In genomic region chr5:157020508-157021213, GRCh38 we compare ENCODE assay signal across 1 cellular context.
TF ChIP-seq lines count a peak whose summit lies in the region.

No MANE protein-coding gene starts in this region.

TF ChIP-seq in GM12878, 131 proteins besides CTCF, POLR2A, EP300 and RAD21:
- no peak for TF ChIP-seq NBN (IDR thresholded peaks at IDR 0.05)
- no peak for TF ChIP-seq GATAD2B (conservative IDR thresholded peaks at IDR 0.05; ENCODE audit: low read depth)
- TF ChIP-seq CUX1 (IDR thresholded peaks at IDR 0.05; ENCODE audit: insufficient replicate concordance, low read depth, low read length): no peak
- no peak for TF ChIP-seq CBFB (IDR thresholded peaks at IDR 0.05; ENCODE audit: low read depth)
- TF ChIP-seq ZNF687 (IDR thresholded peaks at IDR 0.05): no peak
- no peak for TF ChIP-seq DPF2 (IDR thresholded peaks at IDR 0.05)
- peak; percentile 37; the same call in 1 of the 2 replicates for TF ChIP-seq RUNX3 (IDR thresholded peaks at IDR 0.05; ENCODE audit: low read length)
- TF ChIP-seq BRCA1 (IDR thresholded peaks at IDR 0.05; ENCODE audit: low read depth, low read length): no peak
TF ChIP-seq in GM12878: peak in this region for 1.
